In genomic region chr1:178224358-178224757, GRCh38 we compare ENCODE assay signal across 20 cellular contexts.
"Had no signal": no experiment of that assay in that cellular context is flagged by ENCODE, and none has a peak within 500 bp of the region (broad histone marks: within the 10 kb centered on the region; RNA-seq: fewer than 3 reads in every experiment).

No MANE protein-coding gene starts in this region.

- FAIRE-seq: astrocyte had no signal

- ATAC-seq: activated T-helper 17 cell treated with anti-CD3 and anti-CD28 coated beads, Interleukin-2, amount 50 U/mL, for 72 hours; T-helper 17 cell had no signal

- DNase-seq: activated CD4-positive, alpha-beta memory T cell treated with anti-CD3 and anti-CD28 coated beads for 36 hours; activated CD4-positive, alpha-beta T cell treated with anti-CD3 and anti-CD28 coated beads, Interleukin-2, amount 10 ng/mL, durations not matched to agents 7 days and 5 days; activated CD4-positive, CD25-positive, alpha-beta regulatory T cell; activated CD8-positive, alpha-beta memory T cell treated with anti-CD3 and anti-CD28 coated beads for 24 hours; activated gamma-delta T cell; activated naive CD4-positive, alpha-beta T cell treated with anti-CD3 and anti-CD28 coated beads for 36 hours; activated T-cell treated with anti-CD3 and anti-CD28 coated beads, Interleukin-2, amount 50 U/mL, for 48 hours; amygdala; Kasumi-1; NCI-H1048; NCI-H146; NCI-H187 treated with DMSO at 0.1 percent for 48 hours; NCI-H2081 treated with DMSO at 0.1 percent for 48 hours; NCI-H446; NCI-H524; SHP77 treated with DMSO at 0.1 percent for 48 hours; T-helper 17 cell; T1000 had no signal
